In the genomic region with DNA sequence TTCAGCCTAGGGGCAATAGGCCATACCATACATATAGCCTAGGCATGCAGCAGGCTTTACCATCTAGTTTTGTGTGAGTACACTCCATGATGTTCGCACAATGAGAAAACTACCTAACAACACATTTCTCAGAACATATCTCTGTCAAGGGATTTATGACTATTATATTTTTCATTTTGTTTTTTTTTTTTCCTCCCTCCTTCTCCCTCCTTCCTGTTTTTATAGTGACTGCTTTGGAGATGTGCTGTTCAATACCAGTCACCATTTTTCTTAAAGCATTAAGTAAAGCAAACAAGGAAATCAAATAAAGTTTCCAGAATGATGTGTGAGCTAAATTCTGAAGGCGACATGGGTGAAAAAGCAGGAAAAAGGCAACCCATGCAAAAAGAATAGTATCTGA, we compare ENCODE assay signal across 15 cellular contexts.
"Had no signal": no experiment of that assay in that cellular context is flagged by ENCODE, and none has a peak within 500 bp of the region (broad histone marks: within the 10 kb centered on the region; RNA-seq: fewer than 3 reads in every experiment).

No MANE protein-coding gene starts in this region.

- H3K27me3 ChIP-seq: foreskin keratinocyte, stomach, uterus had no signal

- H3K9me3 ChIP-seq: uterus had no signal

- H3K4me1 ChIP-seq: foreskin keratinocyte, stomach, uterus had no signal

- H3K36me3 ChIP-seq: uterus had no signal

- DNase-seq: effector memory CD4-positive, alpha-beta T cell; foreskin keratinocyte; immature natural killer cell; kidney; mesendoderm; naive B cell; occipital lobe; posterior cingulate gyrus; small intestine; stimulated activated CD4-positive, alpha-beta T cell treated with anti-CD3 and anti-CD28 coated beads, Interleukin-12 subunit alpha, Interleukin-12 subunit beta, amount 100 ng/mL, for 4 hours; stimulated activated naive CD4-positive, alpha-beta T cell; stomach; uterus had no signal

- H3K27ac ChIP-seq: epithelial cell of prostate, foreskin keratinocyte, stomach, uterus had no signal

- ATAC-seq: foreskin keratinocyte, sciatic nerve had no signal

- H3K4me3 ChIP-seq: stomach, uterus had no signal
